In the genomic region with DNA sequence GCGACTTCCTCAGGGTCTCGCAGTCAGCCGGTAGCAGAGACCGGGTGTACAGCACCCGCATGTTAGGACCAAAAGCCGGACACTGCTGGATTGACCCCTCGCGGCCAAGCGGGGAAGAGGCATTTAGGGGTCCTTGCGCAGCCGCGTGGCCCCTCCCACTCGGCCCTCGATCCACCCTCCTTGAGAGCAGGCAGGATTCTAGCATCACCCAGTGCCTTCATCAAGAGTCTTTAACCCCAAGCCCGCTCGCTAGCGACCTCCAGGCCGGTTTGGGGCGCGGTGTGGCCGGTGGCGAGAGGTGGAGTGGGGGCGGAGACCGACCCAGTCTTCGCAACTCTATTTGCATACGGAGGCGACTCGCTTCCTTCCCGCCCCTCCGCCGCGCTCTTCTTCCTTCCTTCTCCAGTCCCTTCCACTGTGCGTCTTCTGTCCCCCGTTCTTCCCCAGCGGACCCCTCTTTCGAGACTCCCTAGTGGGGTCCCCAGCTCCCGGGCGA, we compare ENCODE assay signal across 8 cellular contexts. TPM values are rescaled to one million over a fixed set of nuclear protein-coding genes. Genes with fewer than 3 reads are reported as not detected.
DNase-seq lines count a peak whose midpoint lies in the region; ATAC-seq and TF ChIP-seq lines count a peak whose summit lies in the region.

ST6GAL1 (plus strand) TSS at position 384 of the 496 bp plus-strand sequence. CDS start 112,178 bp downstream, outside the sequence.

- peaks cover 8% of the 10 kb centered on the region for H3K4me1 ChIP-seq in mucosa of descending colon (ENCODE audit: low read depth)

- no peaks in the 10 kb centered on the region for H3K9me3 ChIP-seq in mucosa of descending colon

- peak within 1 kb of the TSS; percentile 29 for H3K27ac ChIP-seq in epithelial cell of prostate

- peak; percentile 63 for ATAC-seq in GM18511 (IDR thresholded peaks at IDR 0.05; ENCODE audit: unreplicated experiment)
- ATAC-seq in HG02885 (IDR thresholded peaks at IDR 0.05; ENCODE audit: poor library complexity, unreplicated experiment), result peak; percentile 71
- peak; percentile 81 for ATAC-seq in mucosa of descending colon

- TF ChIP-seq CTCF in mucosa of descending colon (IDR thresholded peaks at IDR 0.05), result no peak

- no peaks in the 10 kb centered on the region for H3K36me3 ChIP-seq in mucosa of descending colon (ENCODE audit: low read depth)

- intact Hi-C loops in mucosa of descending colon (cut with DNase I, micrococcal nuclease), result no loop called here

- peak; percentile 91 for DNase-seq in NOMO-1 treated with DMSO at 0.1 percent for 48 hours (lab: John Stamatoyannopoulos, UW; ENCODE audit: unreplicated experiment)
- DNase-seq in activated T-cell treated with anti-CD3 and anti-CD28 coated beads for 1 hour (ENCODE audit: low read depth), result peak; percentile 54
- DNase-seq in epithelial cell of prostate (ENCODE audit: low read depth, low spot score), result no peak
- DNase-seq in mucosa of descending colon, result peak; percentile 79 to 91 (median 80)
- DNase-seq in stimulated activated CD8-positive, alpha-beta memory T cell treated with anti-CD3 and anti-CD28 coated beads, Interleukin-4, amount 100 ng/mL, for 4 hours (ENCODE audit: low read depth in 2 of 2, low spot score in 1 of 2), result peak; percentile 30 to 50
- no peak for DNase-seq in NCI-H187 treated with DMSO at 0.1 percent for 48 hours (lab: John Stamatoyannopoulos, UW)

- H3K4me3 ChIP-seq in mucosa of descending colon, result peak within 1 kb of the TSS; percentile 38

RNA-seq across cellular contexts. Expression of gene ST6GAL1, which starts in this region (rescaled TPM):
- total RNA-seq in mucosa of descending colon, result 10 to 100 TPM; 23.5 to 58.9 (median 53.6) TPM

Comparison
In these comparisons a context has a peak if more than half of its experiments do, and no peak if none do; other contexts are left out.
1. DNase-seq: peak in NOMO-1 treated with DMSO at 0.1 percent for 48 hours (single experiment), activated T-cell treated with anti-CD3 and anti-CD28 coated beads for 1 hour (single experiment), mucosa of descending colon (3 of 3) and stimulated activated CD8-positive, alpha-beta memory T cell treated with anti-CD3 and anti-CD28 coated beads, Interleukin-4, amount 100 ng/mL, for 4 hours (2 of 2); none in epithelial cell of prostate (single experiment) and NCI-H187 treated with DMSO at 0.1 percent for 48 hours (single experiment).
2. Peak in every context shown above with its lines, with median percentiles within 50 percentile points of each other: ATAC-seq.